Comparison of ENCODE assay signal across 1 cellular context in the genomic region with DNA sequence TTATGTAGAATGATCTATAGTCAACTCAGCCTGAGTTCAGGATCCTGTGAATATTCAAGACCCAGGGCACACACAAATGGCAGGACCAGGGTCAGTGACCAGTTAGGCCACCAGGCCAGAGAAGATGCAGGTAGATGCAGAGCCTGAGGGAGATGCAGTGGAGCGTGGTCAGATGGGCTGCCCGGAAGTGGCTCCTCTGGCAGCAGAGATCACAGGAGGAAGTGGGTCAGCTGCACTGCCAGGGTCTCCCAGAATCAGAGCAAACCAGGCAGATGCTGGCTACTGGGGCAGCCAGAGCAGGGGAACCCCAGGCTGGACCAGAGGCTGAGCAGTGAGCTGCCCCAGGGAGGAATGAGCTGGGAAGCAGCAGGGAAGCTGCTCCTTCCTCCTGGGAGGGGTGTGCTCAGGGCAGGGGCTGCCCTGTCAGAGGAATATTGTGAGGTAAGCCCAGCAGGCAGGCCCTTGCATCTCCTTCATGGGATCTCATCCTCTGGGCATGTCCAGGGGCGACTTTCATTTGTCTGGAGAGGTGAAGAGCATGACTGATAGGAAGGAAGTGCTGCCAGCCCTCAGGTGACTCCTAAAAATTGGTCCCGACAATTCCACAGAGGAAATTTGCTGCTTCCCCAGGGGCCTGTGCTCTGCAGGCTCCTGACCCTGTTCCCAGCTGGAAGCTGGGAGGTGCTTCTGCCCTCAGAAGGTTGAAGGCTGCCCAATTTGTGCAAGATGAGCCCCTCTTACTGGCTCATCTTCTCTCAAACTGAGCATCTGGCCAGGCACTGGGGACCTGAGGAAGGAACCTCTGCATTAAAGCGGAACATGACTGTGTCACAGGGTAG.
TF ChIP-seq lines count a peak whose summit lies in the region.

No MANE protein-coding gene starts in this region.

TF ChIP-seq in GM12878, 131 proteins besides CTCF, POLR2A, EP300 and RAD21:
- TF ChIP-seq, protein P1, sequence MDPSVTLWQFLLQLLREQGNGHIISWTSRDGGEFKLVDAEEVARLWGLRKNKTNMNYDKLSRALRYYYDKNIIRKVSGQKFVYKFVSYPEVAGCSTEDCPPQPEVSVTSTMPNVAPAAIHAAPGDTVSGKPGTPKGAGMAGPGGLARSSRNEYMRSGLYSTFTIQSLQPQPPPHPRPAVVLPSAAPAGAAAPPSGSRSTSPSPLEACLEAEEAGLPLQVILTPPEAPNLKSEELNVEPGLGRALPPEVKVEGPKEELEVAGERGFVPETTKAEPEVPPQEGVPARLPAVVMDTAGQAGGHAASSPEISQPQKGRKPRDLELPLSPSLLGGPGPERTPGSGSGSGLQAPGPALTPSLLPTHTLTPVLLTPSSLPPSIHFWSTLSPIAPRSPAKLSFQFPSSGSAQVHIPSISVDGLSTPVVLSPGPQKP (IDR thresholded peaks at IDR 0.05; ENCODE audit: low read depth, low read length) = no peak
- TF ChIP-seq ZNF207 (IDR thresholded peaks at IDR 0.05; ENCODE audit: borderline replicate concordance) (no peak), TARDBP (IDR thresholded peaks at IDR 0.05; ENCODE audit: borderline replicate concordance) (no peak), MEF2A (IDR thresholded peaks at IDR 0.05; ENCODE audit: insufficient read depth, low read depth, low read length) (no peak), EGR1 (IDR thresholded peaks at IDR 0.05; ENCODE audit: borderline replicate concordance in 1 of 2, low read depth in 2 of 2, low read length in 2 of 2) (no peak), HSF1 (IDR thresholded peaks at IDR 0.05; ENCODE audit: low read depth, low read length) (no peak), RELA (IDR thresholded peaks at IDR 0.05; ENCODE audit: borderline replicate concordance, partially characterized antibody) (no peak), CBX5 (IDR thresholded peaks at IDR 0.05; ENCODE audit: low read depth) (no peak), ZZZ3 (IDR thresholded peaks at IDR 0.05; ENCODE audit: control insufficient read depth, insufficient read length, low read depth) (no peak), CEBPZ (IDR thresholded peaks at IDR 0.05; ENCODE audit: low read depth, low read length) (no peak), SMAD1 (IDR thresholded peaks at IDR 0.05; ENCODE audit: low read depth, partially characterized antibody) (no peak), ZSCAN29 (IDR thresholded peaks at IDR 0.05) (no peak), HDAC6 (IDR thresholded peaks at IDR 0.05; ENCODE audit: unreplicated experiment) (no peak), TCF3 (IDR thresholded peaks at IDR 0.05; ENCODE audit: borderline replicate concordance, insufficient read depth, low read depth, low read length) (no peak)
- TF ChIP-seq, protein P2, sequence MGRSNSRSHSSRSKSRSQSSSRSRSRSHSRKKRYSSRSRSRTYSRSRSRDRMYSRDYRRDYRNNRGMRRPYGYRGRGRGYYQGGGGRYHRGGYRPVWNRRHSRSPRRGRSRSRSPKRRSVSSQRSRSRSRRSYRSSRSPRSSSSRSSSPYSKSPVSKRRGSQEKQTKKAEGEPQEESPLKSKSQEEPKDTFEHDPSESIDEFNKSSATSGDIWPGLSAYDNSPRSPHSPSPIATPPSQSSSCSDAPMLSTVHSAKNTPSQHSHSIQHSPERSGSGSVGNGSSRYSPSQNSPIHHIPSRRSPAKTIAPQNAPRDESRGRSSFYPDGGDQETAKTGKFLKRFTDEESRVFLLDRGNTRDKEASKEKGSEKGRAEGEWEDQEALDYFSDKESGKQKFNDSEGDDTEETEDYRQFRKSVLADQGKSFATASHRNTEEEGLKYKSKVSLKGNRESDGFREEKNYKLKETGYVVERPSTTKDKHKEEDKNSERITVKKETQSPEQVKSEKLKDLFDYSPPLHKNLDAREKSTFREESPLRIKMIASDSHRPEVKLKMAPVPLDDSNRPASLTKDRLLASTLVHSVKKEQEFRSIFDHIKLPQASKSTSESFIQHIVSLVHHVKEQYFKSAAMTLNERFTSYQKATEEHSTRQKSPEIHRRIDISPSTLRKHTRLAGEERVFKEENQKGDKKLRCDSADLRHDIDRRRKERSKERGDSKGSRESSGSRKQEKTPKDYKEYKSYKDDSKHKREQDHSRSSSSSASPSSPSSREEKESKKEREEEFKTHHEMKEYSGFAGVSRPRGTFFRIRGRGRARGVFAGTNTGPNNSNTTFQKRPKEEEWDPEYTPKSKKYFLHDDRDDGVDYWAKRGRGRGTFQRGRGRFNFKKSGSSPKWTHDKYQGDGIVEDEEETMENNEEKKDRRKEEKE (IDR thresholded peaks at IDR 0.05) = no peak
